ENCODE assay signal across 14 cellular contexts in genomic region chr17:36727577-36727976, GRCh38.
DNase-seq lines count a peak whose midpoint lies in the region; ATAC-seq and TF ChIP-seq lines count a peak whose summit lies in the region.
"Had no signal": no experiment of that assay in that cellular context is flagged by ENCODE, and none has a peak within 500 bp of the region (broad histone marks: within the 10 kb centered on the region; RNA-seq: fewer than 3 reads in every experiment).

No MANE protein-coding gene starts in this region.

- POLR2A ChIA-PET in activated CD4-positive, alpha-beta memory T cell treated with anti-CD3 and anti-CD28 coated beads, Interleukin-2, amount 10 ng/mL, durations not matched to agents 7 days and 5 days (lab: Charles Lee) = no interaction called here
- POLR2A ChIA-PET in activated CD4-positive, alpha-beta memory T cell treated with anti-CD3 and anti-CD28 coated beads for 36 hours (lab: Charles Lee) = no interaction called here

- intact Hi-C loops in activated CD4-positive, alpha-beta memory T cell treated with anti-CD3 and anti-CD28 coated beads for 36 hours (cut with micrococcal nuclease) = loop anchor here (10.0 kb wide), 1 partner anchor 183 kb away; the partner anchor contains the start of gene GGNBP2

- H3K36me3 Mint-ChIP-seq in activated CD4-positive, alpha-beta memory T cell treated with anti-CD3 and anti-CD28 coated beads, Interleukin-2, amount 10 ng/mL, durations not matched to agents 7 days and 5 days (ENCODE audit: low read depth) = no peaks in the 10 kb centered on the region
- H3K36me3 Mint-ChIP-seq in activated CD4-positive, alpha-beta memory T cell treated with anti-CD3 and anti-CD28 coated beads for 36 hours = no peaks in the 10 kb centered on the region
- peaks cover 7% of the 10 kb centered on the region for H3K36me3 Mint-ChIP-seq in activated T-helper 17 cell treated with anti-CD3 and anti-CD28 coated beads, Interleukin-2, amount 50 U/mL, for 72 hours (ENCODE audit: low read depth)
- no peaks in the 10 kb centered on the region for H3K36me3 Mint-ChIP-seq in neural crest cell (ENCODE audit: low read depth)
- H3K36me3 Mint-ChIP-seq: mesothelial cell of epicardium had no signal

- peak overlapping the region; percentile 48 for H3K27ac Mint-ChIP-seq in activated CD4-positive, alpha-beta memory T cell treated with anti-CD3 and anti-CD28 coated beads, Interleukin-2, amount 10 ng/mL, durations not matched to agents 7 days and 5 days
- no peak overlapping the region for H3K27ac Mint-ChIP-seq in activated CD4-positive, alpha-beta memory T cell treated with anti-CD3 and anti-CD28 coated beads for 36 hours
- H3K27ac Mint-ChIP-seq in activated T-helper 17 cell treated with anti-CD3 and anti-CD28 coated beads, Interleukin-2, amount 50 U/mL, for 72 hours = peak overlapping the region; percentile 80
- H3K27ac Mint-ChIP-seq in neural crest cell (ENCODE audit: unreplicated experiment) = no peak overlapping the region
- H3K27ac Mint-ChIP-seq: mesothelial cell of epicardium had no signal

- peaks cover 45% of the 10 kb centered on the region for H3K4me1 Mint-ChIP-seq in activated CD4-positive, alpha-beta memory T cell treated with anti-CD3 and anti-CD28 coated beads, Interleukin-2, amount 10 ng/mL, durations not matched to agents 7 days and 5 days
- peaks cover 41% of the 10 kb centered on the region for H3K4me1 Mint-ChIP-seq in activated CD4-positive, alpha-beta memory T cell treated with anti-CD3 and anti-CD28 coated beads for 36 hours (ENCODE audit: low read depth)
- peaks cover 36% of the 10 kb centered on the region for H3K4me1 Mint-ChIP-seq in activated T-helper 17 cell treated with anti-CD3 and anti-CD28 coated beads, Interleukin-2, amount 50 U/mL, for 72 hours
- peaks cover 36% of the 10 kb centered on the region for H3K4me1 Mint-ChIP-seq in neural crest cell

- ATAC-seq in activated T-helper 17 cell treated with anti-CD3 and anti-CD28 coated beads, Interleukin-2, amount 50 U/mL, for 72 hours (replicated peaks) = no peak
- ATAC-seq in GM18868 (IDR thresholded peaks at IDR 0.05; ENCODE audit: unreplicated experiment) (no peak), HG02885 (IDR thresholded peaks at IDR 0.05; ENCODE audit: poor library complexity, unreplicated experiment) (no peak)

- no peak for DNase-seq in activated CD4-positive, alpha-beta memory T cell treated with anti-CD3 and anti-CD28 coated beads, Interleukin-2, amount 10 ng/mL, durations not matched to agents 7 days and 5 days
- DNase-seq in activated CD4-positive, alpha-beta memory T cell treated with anti-CD3 and anti-CD28 coated beads for 36 hours = no peak
- DNase-seq in ELF-1 (ENCODE audit: low read depth, low spot score) (peak; percentile 36), neural crest cell (ENCODE audit: low read depth, low spot score) (no peak), RKO (ENCODE audit: low spot score) (no peak)
- DNase-seq: activated gamma-delta T cell treated with Interleukin-2 at 50 U/mL for 16 hours, EL, NCI-H187 treated with DMSO at 0.1 percent for 48 hours, nucleus accumbens, SIG-M5 had no signal

- CTCF ChIA-PET in activated CD4-positive, alpha-beta memory T cell treated with anti-CD3 and anti-CD28 coated beads, Interleukin-2, amount 10 ng/mL, durations not matched to agents 7 days and 5 days (lab: Charles Lee) = interaction anchor here (1.7 kb wide), 1 partner anchor 21 kb away, joined by 5 read pairs; no protein-coding TSS in a partner anchor
- CTCF ChIA-PET in activated CD4-positive, alpha-beta memory T cell treated with anti-CD3 and anti-CD28 coated beads for 36 hours (lab: Charles Lee) = no interaction called here

- peaks cover 15% of the 10 kb centered on the region for H3K27me3 Mint-ChIP-seq in activated CD4-positive, alpha-beta memory T cell treated with anti-CD3 and anti-CD28 coated beads, Interleukin-2, amount 10 ng/mL, durations not matched to agents 7 days and 5 days
- peaks cover 2% of the 10 kb centered on the region for H3K27me3 Mint-ChIP-seq in activated CD4-positive, alpha-beta memory T cell treated with anti-CD3 and anti-CD28 coated beads for 36 hours
- H3K27me3 Mint-ChIP-seq in activated T-helper 17 cell treated with anti-CD3 and anti-CD28 coated beads, Interleukin-2, amount 50 U/mL, for 72 hours = peaks cover 6% of the 10 kb centered on the region
- peaks cover 22% of the 10 kb centered on the region for H3K27me3 Mint-ChIP-seq in neural crest cell (ENCODE audit: low read depth)

- H3K4me3 Mint-ChIP-seq in activated CD4-positive, alpha-beta memory T cell treated with anti-CD3 and anti-CD28 coated beads, Interleukin-2, amount 10 ng/mL, durations not matched to agents 7 days and 5 days = no peak overlapping the region
- no peak overlapping the region for H3K4me3 Mint-ChIP-seq in activated CD4-positive, alpha-beta memory T cell treated with anti-CD3 and anti-CD28 coated beads for 36 hours
- peak overlapping the region; percentile 66 for H3K4me3 Mint-ChIP-seq in activated T-helper 17 cell treated with anti-CD3 and anti-CD28 coated beads, Interleukin-2, amount 50 U/mL, for 72 hours
- peak overlapping the region; percentile 39 for H3K4me3 Mint-ChIP-seq in neural crest cell

- H3K9me3 Mint-ChIP-seq in activated CD4-positive, alpha-beta memory T cell treated with anti-CD3 and anti-CD28 coated beads, Interleukin-2, amount 10 ng/mL, durations not matched to agents 7 days and 5 days = no peaks in the 10 kb centered on the region
- no peaks in the 10 kb centered on the region for H3K9me3 Mint-ChIP-seq in activated CD4-positive, alpha-beta memory T cell treated with anti-CD3 and anti-CD28 coated beads for 36 hours
- no peaks in the 10 kb centered on the region for H3K9me3 Mint-ChIP-seq in activated T-helper 17 cell treated with anti-CD3 and anti-CD28 coated beads, Interleukin-2, amount 50 U/mL, for 72 hours
- H3K9me3 Mint-ChIP-seq in neural crest cell = no peaks in the 10 kb centered on the region
- H3K9me3 Mint-ChIP-seq: mesothelial cell of epicardium had no signal

- TF ChIP-seq CTCF in neural crest cell (conservative IDR thresholded peaks at IDR 0.05) = no peak

Comparison
In these comparisons a context has a peak if more than half of its experiments do, and no peak if none do; other contexts are left out.
1. H3K27ac Mint-ChIP-seq: peak in activated CD4-positive, alpha-beta memory T cell treated with anti-CD3 and anti-CD28 coated beads, Interleukin-2, amount 10 ng/mL, durations not matched to agents 7 days and 5 days (single experiment) and activated T-helper 17 cell treated with anti-CD3 and anti-CD28 coated beads, Interleukin-2, amount 50 U/mL, for 72 hours (single experiment); none in activated CD4-positive, alpha-beta memory T cell treated with anti-CD3 and anti-CD28 coated beads for 36 hours (single experiment) and neural crest cell (single experiment).
2. H3K4me3 Mint-ChIP-seq: peak in activated T-helper 17 cell treated with anti-CD3 and anti-CD28 coated beads, Interleukin-2, amount 50 U/mL, for 72 hours (single experiment) and neural crest cell (single experiment); none in activated CD4-positive, alpha-beta memory T cell treated with anti-CD3 and anti-CD28 coated beads, Interleukin-2, amount 10 ng/mL, durations not matched to agents 7 days and 5 days (single experiment) and activated CD4-positive, alpha-beta memory T cell treated with anti-CD3 and anti-CD28 coated beads for 36 hours (single experiment).